ENCODE assay signal across 8 cellular contexts in genomic region chr1:108125312-108126138, GRCh38.
A peak's percentile ranks its signal among the peaks of the same experiment; 100 is the strongest.
DNase-seq lines count a peak whose midpoint lies in the region; ATAC-seq, FAIRE-seq and TF ChIP-seq lines count a peak whose summit lies in the region.

No MANE protein-coding gene starts in this region.

- no peaks in the 10 kb centered on the region for H3K27me3 Mint-ChIP-seq in activated CD8-positive, alpha-beta memory T cell treated with anti-CD3 and anti-CD28 coated beads, Interleukin-2, amount 10 ng/mL, durations not matched to agents 7 days and 5 days

- CTCF ChIA-PET in activated CD8-positive, alpha-beta memory T cell treated with anti-CD3 and anti-CD28 coated beads, Interleukin-2, amount 10 ng/mL, durations not matched to agents 7 days and 5 days (lab: Charles Lee) = interaction anchor here (0.5 to 10.5 kb wide), 22 partner anchors 9 to 519 kb away, joined by 3 to 218 read pairs (median 4); no protein-coding TSS in a partner anchor

- FAIRE-seq in D721Med (lab: Jason Lieb, UNC) = peak; percentile 81

- DNase-seq in D721Med (ENCODE audit: insufficient read length, low spot score) (no peak), HT-29 (ENCODE audit: low spot score) (peak; percentile 72), NOMO-1 (lab: John Stamatoyannopoulos, UW; ENCODE audit: unreplicated experiment in 2 of 2) (peak; percentile 44 to 68), epidermal melanocyte (ENCODE audit: insufficient read length, low spot score) (peak; percentile 67), myocyte (ENCODE audit: low read depth) (peak; percentile 85)
- DNase-seq in activated CD8-positive, alpha-beta memory T cell treated with anti-CD3 and anti-CD28 coated beads, Interleukin-2, amount 10 ng/mL, durations not matched to agents 7 days and 5 days = peak; percentile 76
- DNase-seq in stimulated activated CD8-positive, alpha-beta memory T cell treated with anti-CD3 and anti-CD28 coated beads, Interleukin-7, amount 100 ng/mL, for 48 hours (ENCODE audit: extremely low read depth in 1 of 2, low read depth in 1 of 2) = peak; percentile 21 to 26

- peak; percentile 88 for ATAC-seq in GM21390 (IDR thresholded peaks at IDR 0.05; ENCODE audit: unreplicated experiment)
- ATAC-seq in activated CD8-positive, alpha-beta memory T cell treated with anti-CD3 and anti-CD28 coated beads, Interleukin-2, amount 10 ng/mL, durations not matched to agents 7 days and 5 days = peak; percentile 88

- no peak overlapping the region for H3K27ac Mint-ChIP-seq in activated CD8-positive, alpha-beta memory T cell treated with anti-CD3 and anti-CD28 coated beads, Interleukin-2, amount 10 ng/mL, durations not matched to agents 7 days and 5 days

- H3K9me3 Mint-ChIP-seq in activated CD8-positive, alpha-beta memory T cell treated with anti-CD3 and anti-CD28 coated beads, Interleukin-2, amount 10 ng/mL, durations not matched to agents 7 days and 5 days (ENCODE audit: low read depth) = no peaks in the 10 kb centered on the region

- TF ChIP-seq CTCF in D721Med (IDR thresholded peaks at IDR 0.05; ENCODE audit: insufficient read depth, missing control alignments) = peak; percentile 93

- H3K36me3 Mint-ChIP-seq in activated CD8-positive, alpha-beta memory T cell treated with anti-CD3 and anti-CD28 coated beads, Interleukin-2, amount 10 ng/mL, durations not matched to agents 7 days and 5 days = no peaks in the 10 kb centered on the region

- H3K4me3 Mint-ChIP-seq in activated CD8-positive, alpha-beta memory T cell treated with anti-CD3 and anti-CD28 coated beads, Interleukin-2, amount 10 ng/mL, durations not matched to agents 7 days and 5 days = no peak overlapping the region

- no peaks in the 10 kb centered on the region for H3K4me1 Mint-ChIP-seq in activated CD8-positive, alpha-beta memory T cell treated with anti-CD3 and anti-CD28 coated beads, Interleukin-2, amount 10 ng/mL, durations not matched to agents 7 days and 5 days
